10 cellular contexts compared by ENCODE assay signal in the genomic region with DNA sequence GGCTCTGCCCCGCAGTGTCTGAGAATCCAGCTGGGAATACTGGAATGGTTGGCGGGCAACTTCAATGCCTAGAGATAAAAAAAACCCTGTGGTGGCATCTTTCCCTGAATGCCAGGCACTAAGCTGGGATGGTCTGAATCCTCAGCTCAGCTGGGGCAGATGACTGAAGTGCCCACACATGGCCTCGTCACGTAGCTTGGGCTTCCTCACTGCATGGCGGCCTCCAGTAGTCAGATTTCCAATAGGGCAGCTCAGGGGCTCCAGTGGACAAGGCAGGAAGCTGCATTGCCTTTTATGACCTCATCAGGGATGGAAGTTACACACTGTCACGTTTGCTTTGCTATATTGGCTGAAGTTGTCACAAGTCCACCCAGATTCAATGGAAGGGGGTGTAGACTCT.
"Had no signal": no experiment of that assay in that cellular context is flagged by ENCODE, and none has a peak within 500 bp of the region (broad histone marks: within the 10 kb centered on the region; RNA-seq: fewer than 3 reads in every experiment).

No MANE protein-coding gene starts in this region.

- H3K9ac ChIP-seq: GM23248 had no signal

- FAIRE-seq: H54, HTR-8/SVneo had no signal

- H3K27ac ChIP-seq: GM23248, HL-60 had no signal

- H3K4me3 ChIP-seq: GM23248 had no signal

- DNase-seq: GM23248, GOT3, H9, HCEC 1CT, HFFc6, Kasumi-1, KG1 had no signal

- H2AFZ ChIP-seq: GM23248 had no signal
